In the genomic region with DNA sequence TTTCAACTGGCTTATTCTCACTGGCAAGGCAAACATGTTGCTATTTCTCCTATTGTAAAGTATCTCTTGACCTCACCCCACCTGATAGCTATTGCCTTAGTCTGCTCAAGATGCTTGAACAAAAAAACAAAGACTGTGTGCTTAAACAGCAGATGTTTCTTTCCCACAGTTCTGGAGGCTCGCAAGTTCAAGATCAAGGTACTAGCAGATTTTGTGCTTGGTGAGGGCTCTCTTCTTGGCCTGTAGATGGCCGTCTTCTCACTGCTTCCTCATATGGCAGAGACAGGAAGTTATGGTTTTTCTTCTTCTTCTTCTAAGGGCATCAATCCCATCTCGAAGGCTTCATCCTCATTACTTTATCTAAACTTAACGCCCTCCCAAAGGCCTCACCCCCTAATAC, we compare ENCODE assay signal across 26 cellular contexts.
"Had no signal": no experiment of that assay in that cellular context is flagged by ENCODE, and none has a peak within 500 bp of the region (broad histone marks: within the 10 kb centered on the region; RNA-seq: fewer than 3 reads in every experiment).

No MANE protein-coding gene starts in this region.

- H3K27ac ChIP-seq: brain microvascular endothelial cell, coronary artery, dorsolateral prefrontal cortex, gastrocnemius medialis, hepatocyte, left ventricle myocardium inferior, ovary, skin epidermis, uterus had no signal

- H3K4me3 ChIP-seq: coronary artery, dorsolateral prefrontal cortex, gastrocnemius medialis, hepatocyte, left ventricle myocardium inferior, ovary, skin epidermis, uterus had no signal

- H3K36me3 ChIP-seq: brain microvascular endothelial cell, gastrocnemius medialis, left ventricle myocardium inferior, ovary, uterus had no signal

- H3K27me3 ChIP-seq: brain microvascular endothelial cell, gastrocnemius medialis, hepatocyte, ovary, uterus had no signal

- H3K9me3 ChIP-seq: gastrocnemius medialis, left ventricle myocardium inferior, ovary, uterus had no signal

- DNase-seq: activated CD4-positive, alpha-beta T cell treated with anti-CD3 and anti-CD28 coated beads for 1 hour; activated CD4-positive, alpha-beta T cell treated with anti-CD3 and anti-CD28 coated beads, Interleukin-2, amount 50 U/mL, for 1 hour; activated CD8-positive, alpha-beta T cell treated with anti-CD3 and anti-CD28 coated beads for 36 hours; activated gamma-delta T cell treated with Interleukin-2 at 50 U/mL for 16 hours; activated naive CD4-positive, alpha-beta T cell treated with anti-CD3 and anti-CD28 coated beads, Interleukin-2, amount 50 U/mL, for 16 hours; activated T-cell treated with anti-CD3 and anti-CD28 coated beads, Interleukin-2, amount 50 U/mL, for 4 hours; amniotic stem cell; brain microvascular endothelial cell; dorsolateral prefrontal cortex; effector memory CD4-positive, alpha-beta T cell; erythroblast; gastrocnemius medialis; islet precursor cell; left ventricle myocardium inferior; naive B cell; nephron progenitor cell; ovary; retina; stimulated activated CD4-positive, alpha-beta T cell treated with anti-CD3 and anti-CD28 coated beads, Interleukin-12 subunit alpha, Interleukin-12 subunit beta, amount 100 ng/mL, for 4 hours; stimulated activated CD4-positive, alpha-beta T cell treated with anti-CD3 and anti-CD28 coated beads, Interleukin-4, amount 100 ng/mL, for 1 hour; substantia nigra; T1000; uterus had no signal

- H3K4me1 ChIP-seq: gastrocnemius medialis, left ventricle myocardium inferior, uterus had no signal
